19 cellular contexts compared by ENCODE assay signal in the genomic region with DNA sequence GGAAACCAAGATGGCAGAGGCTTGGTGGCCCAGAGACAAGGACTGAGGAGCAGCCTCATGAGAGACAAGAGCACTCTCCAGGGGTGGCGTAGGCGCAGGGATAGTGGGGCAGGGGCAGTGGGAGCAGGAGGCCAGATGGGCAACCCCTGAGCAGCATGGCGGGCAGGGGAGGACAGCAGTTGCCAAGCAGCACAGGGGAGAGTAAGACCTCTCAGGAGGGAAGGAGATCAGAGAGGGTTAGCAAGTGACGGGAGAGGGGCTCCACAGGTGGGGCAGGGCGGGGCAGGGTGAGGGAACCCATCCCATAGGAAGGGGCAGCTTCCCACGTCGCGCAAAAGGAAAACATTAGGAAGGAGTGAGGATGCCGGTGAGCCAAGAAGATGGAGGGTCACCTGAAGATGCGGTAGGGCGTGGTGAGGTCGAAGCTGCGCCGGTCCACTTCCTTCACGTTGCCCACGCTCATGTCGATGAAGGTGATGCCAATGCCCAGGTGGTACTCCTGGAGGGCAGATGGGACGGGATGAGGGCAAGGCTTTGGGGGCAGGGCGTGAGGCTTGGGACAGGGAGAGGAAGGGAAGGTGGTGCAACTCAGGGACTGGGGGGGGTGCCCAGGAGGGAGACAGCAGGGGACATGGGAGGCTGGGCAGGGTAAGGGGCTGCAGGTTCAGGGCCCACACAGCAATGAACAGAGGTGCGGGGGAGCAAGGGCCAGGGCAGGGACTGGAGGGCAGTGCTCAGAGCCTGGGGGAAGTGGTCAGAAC. TPM values are rescaled to one million over a fixed set of nuclear protein-coding genes. Genes with fewer than 3 reads are reported as not detected.
DNase-seq lines count a peak whose midpoint lies in the region; ATAC-seq and TF ChIP-seq lines count a peak whose summit lies in the region.
"Had no signal": no experiment of that assay in that cellular context is flagged by ENCODE, and none has a peak within 500 bp of the region (broad histone marks: within the 10 kb centered on the region; RNA-seq: fewer than 3 reads in every experiment).

No MANE protein-coding gene starts in this region.

- H3K18ac ChIP-seq in IMR-90 (ENCODE audit: low read depth, low read length): no peak overlapping the region

- no peak overlapping the region for H4K91ac ChIP-seq in IMR-90 (ENCODE audit: insufficient read depth, low read depth, low read length)

- DNase-seq in stimulated activated naive CD8-positive, alpha-beta T cell treated with anti-CD3 and anti-CD28 coated beads, Interleukin-15, Interleukin-2, amounts not matched to agents 100 U/mL and 50 U/mL, for 24 hours: no peak
- DNase-seq in IMR-90: no peak
- DNase-seq in memory B cell (ENCODE audit: low spot score in 2 of 2): no peak
- no peak for DNase-seq in NCI-H1694 (lab: John Stamatoyannopoulos, UW)
- no peak for DNase-seq in T1000 (lab: John Stamatoyannopoulos, UW)
- no peak for DNase-seq in NCI-H146 (lab: John Stamatoyannopoulos, UW)
- DNase-seq: ACHN, Calu3, GF-D8, MM.1S, NCI-H1092, NCI-H1436 treated with DMSO at 0.1 percent for 48 hours, NCI-H2081, NCI-H2171 treated with DMSO at 0.1 percent for 48 hours, NCI-H510A, NCI-H774 had no signal

- no peak overlapping the region for H2BK5ac ChIP-seq in IMR-90 (ENCODE audit: low read depth, low read length, poor library complexity, severe bottlenecking)

- H4K5ac ChIP-seq in IMR-90 (ENCODE audit: low read depth, low read length): no peak overlapping the region

- H3K27ac Mint-ChIP-seq in stimulated activated naive CD8-positive, alpha-beta T cell treated with anti-CD3 and anti-CD28 coated beads, Interleukin-15, Interleukin-2, amounts not matched to agents 100 ng/mL and 50 ng/mL, for 24 hours: peak overlapping the region; percentile 68
- peak overlapping the region; percentile 70 for H3K27ac Mint-ChIP-seq in memory B cell

- TF ChIP-seq POLR2A in IMR-90 (IDR thresholded peaks at IDR 0.05; ENCODE audit: low read depth, low read length): no peak

- no TSS peak for BruUV-seq in IMR-90 (replicated peaks; lab: Mats Ljungman, UMichigan)

- no peaks in the 10 kb centered on the region for H3K9me3 Mint-ChIP-seq in stimulated activated naive CD8-positive, alpha-beta T cell treated with anti-CD3 and anti-CD28 coated beads, Interleukin-15, Interleukin-2, amounts not matched to agents 100 ng/mL and 50 ng/mL, for 24 hours
- H3K9me3 Mint-ChIP-seq in memory B cell: no peaks in the 10 kb centered on the region

- no peak overlapping the region for H3K4me2 ChIP-seq in IMR-90 (ENCODE audit: low read depth, low read length)

- no peak overlapping the region for H3K23ac ChIP-seq in IMR-90 (ENCODE audit: low read depth, low read length)

- peaks cover 38% of the 10 kb centered on the region for H3K36me3 Mint-ChIP-seq in stimulated activated naive CD8-positive, alpha-beta T cell treated with anti-CD3 and anti-CD28 coated beads, Interleukin-15, Interleukin-2, amounts not matched to agents 100 ng/mL and 50 ng/mL, for 24 hours (ENCODE audit: low read depth)
- peaks cover 53% of the 10 kb centered on the region for H3K36me3 Mint-ChIP-seq in memory B cell

- H3K27ac ChIP-seq in IMR-90 (ENCODE audit: insufficient read depth, low read length): no peak overlapping the region

- H3K9me3 ChIP-seq in IMR-90 (ENCODE audit: control insufficient read depth, insufficient read depth, low read length): no peaks in the 10 kb centered on the region
- H3K9me3 ChIP-seq: HAP-1 had no signal

- H3K27me3 ChIP-seq in IMR-90 (ENCODE audit: control insufficient read depth, insufficient read depth, low read length): no peaks in the 10 kb centered on the region

- no peak overlapping the region for H3K4me3 Mint-ChIP-seq in stimulated activated naive CD8-positive, alpha-beta T cell treated with anti-CD3 and anti-CD28 coated beads, Interleukin-15, Interleukin-2, amounts not matched to agents 100 ng/mL and 50 ng/mL, for 24 hours
- no peak overlapping the region for H3K4me3 Mint-ChIP-seq in memory B cell

- no peak overlapping the region for H4K8ac ChIP-seq in IMR-90 (ENCODE audit: low read depth in 2 of 2, low read length in 2 of 2)

- H3K4me1 Mint-ChIP-seq in stimulated activated naive CD8-positive, alpha-beta T cell treated with anti-CD3 and anti-CD28 coated beads, Interleukin-15, Interleukin-2, amounts not matched to agents 100 ng/mL and 50 ng/mL, for 24 hours (ENCODE audit: low read depth): peaks cover 5% of the 10 kb centered on the region
- H3K4me1 Mint-ChIP-seq in memory B cell: peaks cover 20% of the 10 kb centered on the region

- peaks cover 65% of the 10 kb centered on the region for H3K36me3 ChIP-seq in IMR-90 (ENCODE audit: control insufficient read depth, insufficient read depth, low read length)

- no peak overlapping the region for H3K4me3 ChIP-seq in IMR-90 (ENCODE audit: insufficient read depth, low read depth, low read length)
- H3K4me3 ChIP-seq: HAP-1 had no signal

- H3K9me1 ChIP-seq in IMR-90 (ENCODE audit: insufficient read depth, low read length): peaks cover 3% of the 10 kb centered on the region; the same call in 1 of the 2 replicates

- H3K4ac ChIP-seq in IMR-90 (ENCODE audit: low read depth, low read length): no peak overlapping the region

- H2BK120ac ChIP-seq in IMR-90 (ENCODE audit: low read depth, low read length): no peak overlapping the region

- H3K27me3 Mint-ChIP-seq in stimulated activated naive CD8-positive, alpha-beta T cell treated with anti-CD3 and anti-CD28 coated beads, Interleukin-15, Interleukin-2, amounts not matched to agents 100 ng/mL and 50 ng/mL, for 24 hours: no peaks in the 10 kb centered on the region
- H3K27me3 Mint-ChIP-seq in memory B cell: no peaks in the 10 kb centered on the region

- peak overlapping the region; percentile 61 for H2AK9ac ChIP-seq in IMR-90 (replicated peaks; ENCODE audit: low read depth, low read length, poor library complexity)

- H2AK5ac ChIP-seq in IMR-90 (ENCODE audit: low read depth, low read length): no peak overlapping the region

- no peak overlapping the region for H3K56ac ChIP-seq in IMR-90 (ENCODE audit: extremely low read depth, insufficient read depth, low read length)

- no peak overlapping the region for H3K9ac ChIP-seq in IMR-90 (ENCODE audit: low read depth, low read length)

- TF ChIP-seq CTCF in IMR-90 (conservative IDR thresholded peaks at IDR 0.05; ENCODE audit: low read depth, low read length): no peak

- POLR2A ChIA-PET in IMR-90 (lab: Charles Lee; ENCODE audit: unreplicated experiment): no interaction called here

- H3K14ac ChIP-seq in IMR-90 (replicated peaks; ENCODE audit: low read depth, low read length): no peak overlapping the region

- peaks cover 4% of the 10 kb centered on the region; the same call in 1 of the 2 replicates for H3K4me1 ChIP-seq in IMR-90 (ENCODE audit: control insufficient read depth, insufficient read depth, low read length)

- no peak for ATAC-seq in stimulated activated naive CD8-positive, alpha-beta T cell treated with anti-CD3 and anti-CD28 coated beads, Interleukin-15, Interleukin-2, amounts not matched to agents 100 U/mL and 50 U/mL, for 24 hours
- ATAC-seq in IMR-90 (ENCODE audit: low read depth): no peak
- no peak for ATAC-seq in memory B cell (ENCODE audit: low read depth)
- ATAC-seq: Right ventricle myocardium inferior had no signal

- WGBS in IMR-90 (ENCODE audit: extremely low coverage in 2 of 2, insufficient read length in 1 of 2), 2 experiments: 100% methylated on average over 11 of the region's 20 CpGs; no CpG with 5 or more reads in 1 of the 2 experiments

- H4K20me1 ChIP-seq in IMR-90 (ENCODE audit: insufficient read depth, low read length): peaks cover 51% of the 10 kb centered on the region

- H2BK15ac ChIP-seq in IMR-90 (ENCODE audit: low read depth, low read length): no peak overlapping the region

- peaks cover 12 to 54% of the 10 kb centered on the region in 2 experiments for H3K79me1 ChIP-seq in IMR-90 (ENCODE audit: low read depth in 1 of 2, low read length in 2 of 2)

- no peak for TF ChIP-seq RAD21 in IMR-90 (IDR thresholded peaks at IDR 0.05; ENCODE audit: low read length)

- dilution Hi-C loops in IMR-90 (cut with HindIII; ENCODE audit: low sequenced_read_pairs, unreplicated experiment): no loop called here

- no peak overlapping the region for H2AFZ ChIP-seq in IMR-90 (replicated peaks; ENCODE audit: low read length, poor library complexity)

- CTCF ChIA-PET in IMR-90 (lab: Yijun Ruan, JAX): interaction anchor here (0.6 kb wide), 2 partner anchors 10 to 628 kb away, joined by 5 to 7 read pairs; no protein-coding TSS in a partner anchor

- in situ Hi-C loops in IMR-90 (cut with MboI; ENCODE audit: low sequenced_read_pairs): no loop called here

- no peak overlapping the region for H2BK20ac ChIP-seq in IMR-90 (ENCODE audit: low read depth, low read length)

- intact Hi-C loops in IMR-90 (cut with micrococcal nuclease): no loop called here

TF ChIP-seq in IMR-90, 13 proteins besides CTCF, POLR2A, EP300 and RAD21 (continues in another document):
- TF ChIP-seq CEBPB (IDR thresholded peaks at IDR 0.05; ENCODE audit: low read depth, low read length) (no peak), RCOR1 (IDR thresholded peaks at IDR 0.05; ENCODE audit: insufficient replicate concordance, low read length) (no peak), RFX5 (IDR thresholded peaks at IDR 0.05; ENCODE audit: low read depth, low read length) (no peak), MAZ (IDR thresholded peaks at IDR 0.05; ENCODE audit: borderline replicate concordance, low read depth, low read length) (no peak), FOS (IDR thresholded peaks at IDR 0.05; ENCODE audit: low read depth, low read length) (no peak), BHLHE40 (IDR thresholded peaks at IDR 0.05; ENCODE audit: low read depth, low read length) (no peak), MXI1 (IDR thresholded peaks at IDR 0.05; ENCODE audit: borderline replicate concordance, low read depth, low read length) (no peak)
- TF ChIP-seq, protein P1, sequence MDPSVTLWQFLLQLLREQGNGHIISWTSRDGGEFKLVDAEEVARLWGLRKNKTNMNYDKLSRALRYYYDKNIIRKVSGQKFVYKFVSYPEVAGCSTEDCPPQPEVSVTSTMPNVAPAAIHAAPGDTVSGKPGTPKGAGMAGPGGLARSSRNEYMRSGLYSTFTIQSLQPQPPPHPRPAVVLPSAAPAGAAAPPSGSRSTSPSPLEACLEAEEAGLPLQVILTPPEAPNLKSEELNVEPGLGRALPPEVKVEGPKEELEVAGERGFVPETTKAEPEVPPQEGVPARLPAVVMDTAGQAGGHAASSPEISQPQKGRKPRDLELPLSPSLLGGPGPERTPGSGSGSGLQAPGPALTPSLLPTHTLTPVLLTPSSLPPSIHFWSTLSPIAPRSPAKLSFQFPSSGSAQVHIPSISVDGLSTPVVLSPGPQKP (IDR thresholded peaks at IDR 0.05; ENCODE audit: borderline replicate concordance, low read depth, low read length): no peak

RNA-seq across cellular contexts. Expression of a gene that starts 35.4 kb away (rescaled TPM):
- total RNA-seq in IMR-90 (2012; rRNA removed): not detected in 2 replicates
- polyA plus RNA-seq in IMR-90 (2012; rRNA removed): 0.02 and 0.06 TPM in 2 replicates
- polyA plus RNA-seq in IMR-90 (2012; cell fraction: cytosol; rRNA removed): 0.01 and 0.22 TPM in 2 replicates
- 0.17 and 0.21 TPM in 2 replicates for polyA plus RNA-seq in IMR-90 (2012; cell fraction: nucleus; rRNA removed; ENCODE audit: low replicate concordance)

RNA-seq across cellular contexts. Expression of a gene that starts 42.5 kb away (rescaled TPM):
- 37.6 and 38.0 TPM in 2 replicates for total RNA-seq in IMR-90 (2012; rRNA removed)
- 59.4 and 63.1 TPM in 2 replicates for polyA plus RNA-seq in IMR-90 (2012; rRNA removed)
- polyA plus RNA-seq in IMR-90 (2012; cell fraction: cytosol; rRNA removed): 42.2 and 63.5 TPM in 2 replicates
- 119 and 357 TPM in 2 replicates for polyA plus RNA-seq in IMR-90 (2012; cell fraction: nucleus; rRNA removed; ENCODE audit: low replicate concordance)
